In the genomic region with DNA sequence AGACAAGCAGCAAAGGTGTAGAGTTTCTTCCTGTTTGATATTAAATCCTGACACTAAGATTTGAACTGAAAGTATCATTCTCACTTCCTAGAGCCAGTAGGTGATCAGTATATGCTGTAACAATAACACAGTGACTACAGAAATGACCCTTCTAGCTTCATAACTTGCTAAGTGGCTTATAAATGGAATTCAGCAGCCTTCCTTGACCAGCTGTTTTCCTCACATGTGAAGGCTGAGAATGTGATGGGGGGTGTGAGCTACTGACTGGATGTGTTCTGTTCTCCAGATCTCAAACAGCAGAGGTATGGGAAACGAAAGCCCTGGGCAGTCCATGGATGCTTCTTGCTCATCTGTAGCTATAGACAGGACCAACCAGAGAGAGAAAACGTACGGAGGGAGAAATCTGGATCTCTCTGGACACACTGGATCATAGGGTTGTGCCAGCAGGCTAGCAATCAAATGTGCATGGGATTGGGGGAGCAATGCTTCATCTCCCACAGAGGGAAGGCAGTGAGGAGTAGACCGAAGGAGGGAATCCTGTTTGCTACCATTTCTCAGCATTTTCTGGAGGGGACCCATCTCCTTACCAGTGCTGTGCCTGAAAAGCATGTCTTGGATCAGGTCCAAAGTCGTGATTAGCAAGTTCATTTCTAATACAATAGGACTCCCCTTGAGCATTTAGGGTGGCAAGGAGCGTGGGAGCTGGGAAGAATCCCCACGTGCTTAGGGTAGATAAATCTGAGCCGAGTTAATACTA, we compare ENCODE assay signal across 9 cellular contexts. TPM values are rescaled to one million over a fixed set of nuclear protein-coding genes. Genes with fewer than 3 reads are reported as not detected.
DNase-seq lines count a peak whose midpoint lies in the region; ATAC-seq lines count a peak whose summit lies in the region.
"Had no signal": no experiment of that assay in that cellular context is flagged by ENCODE, and none has a peak within 500 bp of the region (broad histone marks: within the 10 kb centered on the region; RNA-seq: fewer than 3 reads in every experiment).

No MANE protein-coding gene starts in this region.

- H3K36me3 ChIP-seq in subcutaneous abdominal adipose tissue (ENCODE audit: control insufficient read depth in 5 of 5, insufficient read depth in 5 of 5, low read length in 5 of 5): peaks cover 0 to 3% (median 0%) of the 10 kb centered on the region in 5 donors

- no peaks in the 10 kb centered on the region for H3K9me3 Mint-ChIP-seq in activated naive CD4-positive, alpha-beta T cell treated with anti-CD3 and anti-CD28 coated beads, Interleukin-2, amount 50 U/mL, for 24 hours

- peak; percentile 49 for ATAC-seq in HG02642 (IDR thresholded peaks at IDR 0.05; ENCODE audit: poor library complexity, unreplicated experiment)

- H3K9me3 ChIP-seq in subcutaneous abdominal adipose tissue (ENCODE audit: control insufficient read depth in 5 of 5, low read length in 5 of 5): no peaks in the 10 kb centered on the region

- peaks cover 43% of the 10 kb centered on the region for H3K36me3 Mint-ChIP-seq in activated naive CD4-positive, alpha-beta T cell treated with anti-CD3 and anti-CD28 coated beads, Interleukin-2, amount 50 U/mL, for 24 hours

- peak overlapping the region; percentile 96 for H3K27ac Mint-ChIP-seq in activated naive CD4-positive, alpha-beta T cell treated with anti-CD3 and anti-CD28 coated beads, Interleukin-2, amount 50 U/mL, for 24 hours

- H3K4me3 Mint-ChIP-seq in activated naive CD4-positive, alpha-beta T cell treated with anti-CD3 and anti-CD28 coated beads, Interleukin-2, amount 50 U/mL, for 24 hours: peak overlapping the region; percentile 69

- peaks cover 5 to 35% (median 26%) of the 10 kb centered on the region in 5 donors for H3K4me1 ChIP-seq in subcutaneous abdominal adipose tissue (ENCODE audit: control insufficient read depth in 5 of 5, insufficient read depth in 5 of 5, low read length in 5 of 5)

- peaks cover 95% of the 10 kb centered on the region for H3K4me1 Mint-ChIP-seq in activated naive CD4-positive, alpha-beta T cell treated with anti-CD3 and anti-CD28 coated beads, Interleukin-2, amount 50 U/mL, for 24 hours

- H3K4me3 ChIP-seq in subcutaneous abdominal adipose tissue (ENCODE audit: low read depth in 1 of 5, low read length in 5 of 5): no peak overlapping the region

- H3K9ac ChIP-seq in subcutaneous abdominal adipose tissue (ENCODE audit: low read length in 5 of 5): peak overlapping the region in 2 of 5 donors; percentile 2 to 48

- H3K27me3 Mint-ChIP-seq in activated naive CD4-positive, alpha-beta T cell treated with anti-CD3 and anti-CD28 coated beads, Interleukin-2, amount 50 U/mL, for 24 hours: no peaks in the 10 kb centered on the region

- no peaks in the 10 kb centered on the region for H3K27me3 ChIP-seq in subcutaneous abdominal adipose tissue (ENCODE audit: control insufficient read depth in 5 of 5, insufficient read depth in 4 of 5, low read length in 5 of 5)

- no peak for DNase-seq in activated naive CD4-positive, alpha-beta T cell treated with Interleukin-2 at 50 U/mL for 16 hours
- DNase-seq in LHCN-M2 (ENCODE audit: low read depth) (peak; percentile 19), RPMI8226 (no peak), T-helper 9 cell (no peak), glomerular visceral epithelial cell (ENCODE audit: extremely low spot score) (no peak)
- DNase-seq: activated CD4-positive, CD25-positive, alpha-beta regulatory T cell treated with anti-CD3 and anti-CD28 coated beads, Interleukin-2, amount 50 U/mL, for 72 hours had no signal

- peak overlapping the region; percentile 62 for H3K27ac ChIP-seq in subcutaneous abdominal adipose tissue (ENCODE audit: low read depth, low read length)

RNA-seq across cellular contexts. Expression of a gene that starts 39.4 kb away (rescaled TPM):
- 25.6 and 26.5 TPM in 2 replicates for total RNA-seq in LHCN-M2 (2014; rRNA removed)
- 7.4 TPM for polyA plus RNA-seq in LHCN-M2 (2012)

RNA-seq across cellular contexts. Expression of a gene that starts 57.0 kb away (rescaled TPM):
- total RNA-seq in LHCN-M2 (2014; rRNA removed): 87.4 and 87.7 TPM in 2 replicates
- polyA plus RNA-seq in LHCN-M2 (2012): 52.1 TPM
